ENCODE assay signal across 15 cellular contexts in the genomic region with DNA sequence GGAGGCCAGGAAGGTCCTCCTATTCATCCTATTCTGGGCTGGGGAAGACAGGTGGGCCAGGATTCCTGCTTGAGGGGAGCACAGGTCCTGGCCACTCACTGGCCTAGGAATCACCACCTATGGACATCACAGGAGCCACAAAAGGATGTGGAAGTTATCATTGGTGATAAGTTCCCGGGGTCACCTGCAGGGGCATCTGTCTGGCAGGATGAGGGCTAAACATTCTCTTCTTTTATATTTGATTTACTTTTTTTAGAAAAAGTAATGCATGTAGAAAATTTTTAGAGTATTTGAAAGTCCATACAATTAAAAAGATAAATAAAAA.
DNase-seq lines count a peak whose midpoint lies in the region; ATAC-seq lines count a peak whose summit lies in the region.
"Had no signal": no experiment of that assay in that cellular context is flagged by ENCODE, and none has a peak within 500 bp of the region (broad histone marks: within the 10 kb centered on the region; RNA-seq: fewer than 3 reads in every experiment).

No MANE protein-coding gene starts in this region.

- H3K4me1 Mint-ChIP-seq in memory B cell, result peaks cover 53% of the 10 kb centered on the region
- H3K4me1 Mint-ChIP-seq in T-helper 2 cell treated with Interferon-gamma antibody and Interleukin-4, amounts not matched to agents 5 μg/mL and 100 μg/mL, for 36 hours (ENCODE audit: low read depth), result no peaks in the 10 kb centered on the region
- H3K4me1 Mint-ChIP-seq: central memory CD8-positive, alpha-beta T cell; immature natural killer cell had no signal

- H3K27ac Mint-ChIP-seq in memory B cell, result peak overlapping the region; percentile 95
- H3K27ac Mint-ChIP-seq in T-helper 2 cell treated with Interferon-gamma antibody and Interleukin-4, amounts not matched to agents 5 μg/mL and 100 μg/mL, for 36 hours, result no peak overlapping the region
- H3K27ac Mint-ChIP-seq: CD4-positive, alpha-beta T cell; immature natural killer cell had no signal

- peak overlapping the region; percentile 46 for H3K4me3 Mint-ChIP-seq in memory B cell
- no peak overlapping the region for H3K4me3 Mint-ChIP-seq in T-helper 2 cell treated with Interferon-gamma antibody and Interleukin-4, amounts not matched to agents 5 μg/mL and 100 μg/mL, for 36 hours
- H3K4me3 Mint-ChIP-seq: CD4-positive, alpha-beta T cell; central memory CD8-positive, alpha-beta T cell; immature natural killer cell had no signal

- no peaks in the 10 kb centered on the region for H3K27me3 Mint-ChIP-seq in memory B cell
- no peaks in the 10 kb centered on the region for H3K27me3 Mint-ChIP-seq in T-helper 2 cell treated with Interferon-gamma antibody and Interleukin-4, amounts not matched to agents 5 μg/mL and 100 μg/mL, for 36 hours (ENCODE audit: low read depth)
- H3K27me3 Mint-ChIP-seq: CD4-positive, alpha-beta T cell; central memory CD8-positive, alpha-beta T cell had no signal

- H3K9me3 Mint-ChIP-seq in memory B cell, result peaks cover 2% of the 10 kb centered on the region
- H3K9me3 Mint-ChIP-seq in T-helper 2 cell treated with Interferon-gamma antibody and Interleukin-4, amounts not matched to agents 5 μg/mL and 100 μg/mL, for 36 hours, result no peaks in the 10 kb centered on the region
- H3K9me3 Mint-ChIP-seq: CD4-positive, alpha-beta T cell; central memory CD8-positive, alpha-beta T cell; immature natural killer cell had no signal

- DNase-seq in memory B cell (ENCODE audit: low spot score in 2 of 2), result no peak
- no peak for DNase-seq in pons (ENCODE audit: low spot score)
- no peak for DNase-seq in GM19240 (ENCODE audit: insufficient read length, low spot score)
- DNase-seq in GDM1 (lab: John Stamatoyannopoulos, UW), result no peak
- DNase-seq in T-helper 2 cell treated with Interferon-gamma antibody and Interleukin-4, amounts not matched to agents 5 μg/mL and 100 μg/mL, for 36 hours (ENCODE audit: low spot score), result no peak
- DNase-seq: activated CD4-positive, alpha-beta T cell treated with anti-CD3 and anti-CD28 coated beads for 4 hours; activated gamma-delta T cell treated with Interleukin-2 at 50 U/mL for 16 hours; CD4-positive, alpha-beta T cell; immature natural killer cell; NCI-H510A treated with DMSO at 0.1 percent for 48 hours; retina had no signal

- H3K36me3 Mint-ChIP-seq in memory B cell, result peaks cover 2% of the 10 kb centered on the region
- H3K36me3 Mint-ChIP-seq in T-helper 2 cell treated with Interferon-gamma antibody and Interleukin-4, amounts not matched to agents 5 μg/mL and 100 μg/mL, for 36 hours (ENCODE audit: low read depth), result no peaks in the 10 kb centered on the region
- H3K36me3 Mint-ChIP-seq: immature natural killer cell had no signal

- ATAC-seq in GM18870 (IDR thresholded peaks at IDR 0.05; ENCODE audit: unreplicated experiment), result peak; percentile 21
- ATAC-seq in GM21723 (IDR thresholded peaks at IDR 0.05; ENCODE audit: unreplicated experiment), result peak; percentile 38
- ATAC-seq in HG03175 (IDR thresholded peaks at IDR 0.05; ENCODE audit: unreplicated experiment), result peak; percentile 37
- peak; percentile 9 for ATAC-seq in memory B cell (ENCODE audit: low read depth)
